ENCODE assay signal across 8 cellular contexts in genomic region chr1:32962248-32962896, GRCh38. TPM values are rescaled to one million over a fixed set of nuclear protein-coding genes. Genes with fewer than 3 reads are reported as not detected.
DNase-seq lines count a peak whose midpoint lies in the region; ATAC-seq and TF ChIP-seq lines count a peak whose summit lies in the region.

No MANE protein-coding gene starts in this region.

- no peak overlapping the region for H3K27ac Mint-ChIP-seq in neural crest cell (ENCODE audit: unreplicated experiment)

- WGBS in ectodermal cell, 2 experiments = 82 to 87% methylated on average over 6 of the region's 6 CpGs

- H3K27ac ChIP-seq in ectodermal cell (ENCODE audit: insufficient read depth, low read depth, low read length, poor library complexity, severe bottlenecking) = no peak overlapping the region

- no peaks in the 10 kb centered on the region for H3K36me3 Mint-ChIP-seq in neural crest cell (ENCODE audit: low read depth)

- no peak for TF ChIP-seq CTCF in neural crest cell (conservative IDR thresholded peaks at IDR 0.05)

- H3K9me3 ChIP-seq in ectodermal cell (ENCODE audit: control insufficient read depth, low read length) = no peaks in the 10 kb centered on the region

- peaks cover 8% of the 10 kb centered on the region for H3K4me1 ChIP-seq in ectodermal cell (ENCODE audit: control insufficient read depth, insufficient read depth, low read length)

- no peaks in the 10 kb centered on the region for H3K9me3 Mint-ChIP-seq in neural crest cell

- H3K27me3 ChIP-seq in ectodermal cell (ENCODE audit: control insufficient read depth, insufficient read depth, low read length, poor library complexity, severe bottlenecking) = peaks cover 8% of the 10 kb centered on the region

- H3K4me3 ChIP-seq in ectodermal cell (ENCODE audit: insufficient read depth, low read depth, low read length) = peak overlapping the region; percentile 4

- ATAC-seq in HG03108 (IDR thresholded peaks at IDR 0.05; ENCODE audit: unreplicated experiment) = no peak
- ATAC-seq in GM19328 (IDR thresholded peaks at IDR 0.05; ENCODE audit: unreplicated experiment) = no peak
- ATAC-seq in HG03565 (IDR thresholded peaks at IDR 0.05; ENCODE audit: unreplicated experiment) = no peak

- peaks cover 35% of the 10 kb centered on the region for H3K4me1 Mint-ChIP-seq in neural crest cell

- H3K36me3 ChIP-seq in ectodermal cell (ENCODE audit: control insufficient read depth, insufficient read depth, low read length) = no peaks in the 10 kb centered on the region

- peaks cover 13% of the 10 kb centered on the region for H3K27me3 Mint-ChIP-seq in neural crest cell (ENCODE audit: low read depth)

- peak overlapping the region; percentile 80 for H3K4me3 Mint-ChIP-seq in neural crest cell

- DNase-seq in SKM-1 treated with dmso at 0.1 percent for 144 hours (lab: John Stamatoyannopoulos, UW; ENCODE audit: unreplicated experiment) (peak; percentile 32), SKM-1 (lab: John Stamatoyannopoulos, UW; ENCODE audit: unreplicated experiment) (no peak), NOMO-1 (lab: John Stamatoyannopoulos, UW; ENCODE audit: unreplicated experiment in 2 of 2) (peak; percentile 20 to 74), neural crest cell (ENCODE audit: low read depth, low spot score) (no peak)

RNA-seq across cellular contexts. Expression of gene RNF19B, which starts 2.2 kb away (rescaled TPM):
- 13.0 TPM for polyA plus RNA-seq in ectodermal cell (2013, experiment 1 of 4)
- 13.3 TPM for polyA plus RNA-seq in ectodermal cell (2013, experiment 2 of 4)
- 9.4 TPM for polyA plus RNA-seq in ectodermal cell (2013, experiment 3 of 4)
- polyA plus RNA-seq in ectodermal cell (2013, experiment 4 of 4) = 10.3 TPM
- 14.9 and 16.0 TPM in 2 replicates for total RNA-seq in neural crest cell

Comparison
In these comparisons a context has a peak if more than half of its experiments do, and no peak if none do; other contexts are left out.
1. DNase-seq: peak in SKM-1 treated with dmso at 0.1 percent for 144 hours (single experiment) and NOMO-1 (2 of 2); none in SKM-1 (single experiment) and neural crest cell (single experiment).